Comparison of ENCODE assay signal across 2 cellular contexts in the genomic region with DNA sequence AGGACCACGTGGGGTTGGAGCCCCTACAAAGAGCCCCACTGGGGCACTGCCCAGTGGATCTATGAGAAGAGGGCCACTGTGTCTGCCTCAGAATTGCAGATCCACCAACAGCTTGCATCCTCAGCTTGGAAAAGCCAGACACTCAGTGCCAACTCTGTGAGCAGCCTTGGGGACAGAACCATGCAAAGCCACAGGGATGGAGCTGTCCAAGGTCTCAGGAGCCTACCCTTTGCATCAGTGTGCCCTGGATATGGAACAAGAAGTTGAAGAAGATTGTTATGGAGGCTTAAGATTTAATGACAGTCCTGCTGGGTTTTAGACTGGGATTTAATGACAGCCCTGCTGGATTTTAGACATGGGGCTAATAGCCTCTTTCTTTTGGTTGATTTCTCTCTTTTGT.
TF ChIP-seq lines count a peak whose summit lies in the region.

No MANE protein-coding gene starts in this region.

TF ChIP-seq in HepG2, 621 proteins besides CTCF, POLR2A, EP300 and RAD21 (continued from another document):
- TF ChIP-seq, protein P1, sequence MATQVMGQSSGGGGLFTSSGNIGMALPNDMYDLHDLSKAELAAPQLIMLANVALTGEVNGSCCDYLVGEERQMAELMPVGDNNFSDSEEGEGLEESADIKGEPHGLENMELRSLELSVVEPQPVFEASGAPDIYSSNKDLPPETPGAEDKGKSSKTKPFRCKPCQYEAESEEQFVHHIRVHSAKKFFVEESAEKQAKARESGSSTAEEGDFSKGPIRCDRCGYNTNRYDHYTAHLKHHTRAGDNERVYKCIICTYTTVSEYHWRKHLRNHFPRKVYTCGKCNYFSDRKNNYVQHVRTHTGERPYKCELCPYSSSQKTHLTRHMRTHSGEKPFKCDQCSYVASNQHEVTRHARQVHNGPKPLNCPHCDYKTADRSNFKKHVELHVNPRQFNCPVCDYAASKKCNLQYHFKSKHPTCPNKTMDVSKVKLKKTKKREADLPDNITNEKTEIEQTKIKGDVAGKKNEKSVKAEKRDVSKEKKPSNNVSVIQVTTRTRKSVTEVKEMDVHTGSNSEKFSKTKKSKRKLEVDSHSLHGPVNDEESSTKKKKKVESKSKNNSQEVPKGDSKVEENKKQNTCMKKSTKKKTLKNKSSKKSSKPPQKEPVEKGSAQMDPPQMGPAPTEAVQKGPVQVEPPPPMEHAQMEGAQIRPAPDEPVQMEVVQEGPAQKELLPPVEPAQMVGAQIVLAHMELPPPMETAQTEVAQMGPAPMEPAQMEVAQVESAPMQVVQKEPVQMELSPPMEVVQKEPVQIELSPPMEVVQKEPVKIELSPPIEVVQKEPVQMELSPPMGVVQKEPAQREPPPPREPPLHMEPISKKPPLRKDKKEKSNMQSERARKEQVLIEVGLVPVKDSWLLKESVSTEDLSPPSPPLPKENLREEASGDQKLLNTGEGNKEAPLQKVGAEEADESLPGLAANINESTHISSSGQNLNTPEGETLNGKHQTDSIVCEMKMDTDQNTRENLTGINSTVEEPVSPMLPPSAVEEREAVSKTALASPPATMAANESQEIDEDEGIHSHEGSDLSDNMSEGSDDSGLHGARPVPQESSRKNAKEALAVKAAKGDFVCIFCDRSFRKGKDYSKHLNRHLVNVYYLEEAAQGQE (IDR thresholded peaks at IDR 0.05; ENCODE audit: borderline replicate concordance in 1 of 2, low read depth in 1 of 2, low read length in 2 of 2) = peak; percentile 22 to 80

TF ChIP-seq in WTC11, 78 proteins besides CTCF, POLR2A, EP300 and RAD21 (continued from another document):
- TF ChIP-seq, protein P2, sequence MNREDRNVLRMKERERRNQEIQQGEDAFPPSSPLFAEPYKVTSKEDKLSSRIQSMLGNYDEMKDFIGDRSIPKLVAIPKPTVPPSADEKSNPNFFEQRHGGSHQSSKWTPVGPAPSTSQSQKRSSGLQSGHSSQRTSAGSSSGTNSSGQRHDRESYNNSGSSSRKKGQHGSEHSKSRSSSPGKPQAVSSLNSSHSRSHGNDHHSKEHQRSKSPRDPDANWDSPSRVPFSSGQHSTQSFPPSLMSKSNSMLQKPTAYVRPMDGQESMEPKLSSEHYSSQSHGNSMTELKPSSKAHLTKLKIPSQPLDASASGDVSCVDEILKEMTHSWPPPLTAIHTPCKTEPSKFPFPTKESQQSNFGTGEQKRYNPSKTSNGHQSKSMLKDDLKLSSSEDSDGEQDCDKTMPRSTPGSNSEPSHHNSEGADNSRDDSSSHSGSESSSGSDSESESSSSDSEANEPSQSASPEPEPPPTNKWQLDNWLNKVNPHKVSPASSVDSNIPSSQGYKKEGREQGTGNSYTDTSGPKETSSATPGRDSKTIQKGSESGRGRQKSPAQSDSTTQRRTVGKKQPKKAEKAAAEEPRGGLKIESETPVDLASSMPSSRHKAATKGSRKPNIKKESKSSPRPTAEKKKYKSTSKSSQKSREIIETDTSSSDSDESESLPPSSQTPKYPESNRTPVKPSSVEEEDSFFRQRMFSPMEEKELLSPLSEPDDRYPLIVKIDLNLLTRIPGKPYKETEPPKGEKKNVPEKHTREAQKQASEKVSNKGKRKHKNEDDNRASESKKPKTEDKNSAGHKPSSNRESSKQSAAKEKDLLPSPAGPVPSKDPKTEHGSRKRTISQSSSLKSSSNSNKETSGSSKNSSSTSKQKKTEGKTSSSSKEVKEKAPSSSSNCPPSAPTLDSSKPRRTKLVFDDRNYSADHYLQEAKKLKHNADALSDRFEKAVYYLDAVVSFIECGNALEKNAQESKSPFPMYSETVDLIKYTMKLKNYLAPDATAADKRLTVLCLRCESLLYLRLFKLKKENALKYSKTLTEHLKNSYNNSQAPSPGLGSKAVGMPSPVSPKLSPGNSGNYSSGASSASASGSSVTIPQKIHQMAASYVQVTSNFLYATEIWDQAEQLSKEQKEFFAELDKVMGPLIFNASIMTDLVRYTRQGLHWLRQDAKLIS (CRISPR knock-in tag; IDR thresholded peaks at IDR 0.05; ENCODE audit: borderline replicate concordance) = no peak
- no peak for TF ChIP-seq ESRRA (CRISPR knock-in tag; IDR thresholded peaks at IDR 0.05; ENCODE audit: borderline replicate concordance)
- no peak for TF ChIP-seq SMAD4 (CRISPR knock-in tag; IDR thresholded peaks at IDR 0.05)
- TF ChIP-seq TEAD4 (CRISPR knock-in tag; IDR thresholded peaks at IDR 0.05) = no peak
- no peak for TF ChIP-seq CBFB (CRISPR knock-in tag; IDR thresholded peaks at IDR 0.05; ENCODE audit: low read depth)
- no peak for TF ChIP-seq ZNF423 (CRISPR knock-in tag; IDR thresholded peaks at IDR 0.05)
- no peak for TF ChIP-seq RORB (CRISPR knock-in tag; IDR thresholded peaks at IDR 0.05)
- TF ChIP-seq, protein P3, sequence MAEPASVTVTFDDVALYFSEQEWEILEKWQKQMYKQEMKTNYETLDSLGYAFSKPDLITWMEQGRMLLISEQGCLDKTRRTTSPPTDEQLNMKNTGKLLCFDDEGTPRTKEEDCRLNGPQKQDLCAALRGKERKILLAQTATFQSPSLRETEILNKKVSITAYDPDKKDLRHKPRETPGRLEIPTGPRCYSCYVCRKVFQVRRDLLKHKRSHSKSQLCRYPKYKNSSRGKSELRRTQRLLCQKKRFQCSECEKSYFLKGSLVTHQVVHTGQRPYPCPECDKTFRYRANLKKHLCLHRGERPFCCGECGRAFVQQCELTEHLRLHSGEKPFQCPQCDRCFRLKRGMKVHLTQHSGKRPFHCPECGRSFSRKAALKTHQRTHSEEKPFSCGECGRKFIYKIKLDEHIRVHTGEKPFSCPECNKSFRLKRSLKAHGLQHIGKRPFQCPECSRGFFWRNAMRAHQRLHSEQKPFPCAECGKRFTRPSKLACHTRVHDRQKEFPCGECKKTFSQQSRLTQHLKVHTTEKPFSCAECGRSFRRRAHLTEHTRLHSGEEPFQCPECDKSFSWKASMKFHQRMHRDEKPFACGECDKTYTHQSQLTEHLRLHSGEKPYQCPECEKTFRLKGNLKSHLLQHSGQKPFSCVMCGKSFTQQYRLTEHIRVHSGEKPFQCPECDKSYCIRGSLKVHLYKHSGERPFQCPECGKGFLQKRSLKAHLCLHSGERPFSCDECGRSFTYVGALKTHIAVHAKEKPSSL (CRISPR knock-in tag; conservative IDR thresholded peaks at IDR 0.05) = no peak
- TF ChIP-seq GABPB1 (CRISPR knock-in tag; IDR thresholded peaks at IDR 0.05) = no peak
- TF ChIP-seq EMX1 (CRISPR knock-in tag; IDR thresholded peaks at IDR 0.05) = no peak
- TF ChIP-seq, protein P4, sequence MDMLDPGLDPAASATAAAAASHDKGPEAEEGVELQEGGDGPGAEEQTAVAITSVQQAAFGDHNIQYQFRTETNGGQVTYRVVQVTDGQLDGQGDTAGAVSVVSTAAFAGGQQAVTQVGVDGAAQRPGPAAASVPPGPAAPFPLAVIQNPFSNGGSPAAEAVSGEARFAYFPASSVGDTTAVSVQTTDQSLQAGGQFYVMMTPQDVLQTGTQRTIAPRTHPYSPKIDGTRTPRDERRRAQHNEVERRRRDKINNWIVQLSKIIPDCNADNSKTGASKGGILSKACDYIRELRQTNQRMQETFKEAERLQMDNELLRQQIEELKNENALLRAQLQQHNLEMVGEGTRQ (CRISPR knock-in tag; IDR thresholded peaks at IDR 0.05) = no peak
- TF ChIP-seq, protein P5, sequence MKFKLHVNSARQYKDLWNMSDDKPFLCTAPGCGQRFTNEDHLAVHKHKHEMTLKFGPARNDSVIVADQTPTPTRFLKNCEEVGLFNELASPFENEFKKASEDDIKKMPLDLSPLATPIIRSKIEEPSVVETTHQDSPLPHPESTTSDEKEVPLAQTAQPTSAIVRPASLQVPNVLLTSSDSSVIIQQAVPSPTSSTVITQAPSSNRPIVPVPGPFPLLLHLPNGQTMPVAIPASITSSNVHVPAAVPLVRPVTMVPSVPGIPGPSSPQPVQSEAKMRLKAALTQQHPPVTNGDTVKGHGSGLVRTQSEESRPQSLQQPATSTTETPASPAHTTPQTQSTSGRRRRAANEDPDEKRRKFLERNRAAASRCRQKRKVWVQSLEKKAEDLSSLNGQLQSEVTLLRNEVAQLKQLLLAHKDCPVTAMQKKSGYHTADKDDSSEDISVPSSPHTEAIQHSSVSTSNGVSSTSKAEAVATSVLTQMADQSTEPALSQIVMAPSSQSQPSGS (CRISPR knock-in tag; IDR thresholded peaks at IDR 0.05; ENCODE audit: borderline replicate concordance, low read depth) = no peak
- TF ChIP-seq, protein P6, sequence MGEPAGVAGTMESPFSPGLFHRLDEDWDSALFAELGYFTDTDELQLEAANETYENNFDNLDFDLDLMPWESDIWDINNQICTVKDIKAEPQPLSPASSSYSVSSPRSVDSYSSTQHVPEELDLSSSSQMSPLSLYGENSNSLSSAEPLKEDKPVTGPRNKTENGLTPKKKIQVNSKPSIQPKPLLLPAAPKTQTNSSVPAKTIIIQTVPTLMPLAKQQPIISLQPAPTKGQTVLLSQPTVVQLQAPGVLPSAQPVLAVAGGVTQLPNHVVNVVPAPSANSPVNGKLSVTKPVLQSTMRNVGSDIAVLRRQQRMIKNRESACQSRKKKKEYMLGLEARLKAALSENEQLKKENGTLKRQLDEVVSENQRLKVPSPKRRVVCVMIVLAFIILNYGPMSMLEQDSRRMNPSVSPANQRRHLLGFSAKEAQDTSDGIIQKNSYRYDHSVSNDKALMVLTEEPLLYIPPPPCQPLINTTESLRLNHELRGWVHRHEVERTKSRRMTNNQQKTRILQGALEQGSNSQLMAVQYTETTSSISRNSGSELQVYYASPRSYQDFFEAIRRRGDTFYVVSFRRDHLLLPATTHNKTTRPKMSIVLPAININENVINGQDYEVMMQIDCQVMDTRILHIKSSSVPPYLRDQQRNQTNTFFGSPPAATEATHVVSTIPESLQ (CRISPR knock-in tag; IDR thresholded peaks at IDR 0.05) = no peak
